In genomic region chr10:64206409-64206808, GRCh38 we compare ENCODE assay signal across 24 cellular contexts.
"Had no signal": no experiment of that assay in that cellular context is flagged by ENCODE, and none has a peak within 500 bp of the region (broad histone marks: within the 10 kb centered on the region; RNA-seq: fewer than 3 reads in every experiment).

No MANE protein-coding gene starts in this region.

- H3K27ac ChIP-seq: HL-60, RWPE1, SJCRH30 had no signal

- H3K9ac ChIP-seq: SK-N-SH had no signal

- FAIRE-seq: HTR-8/SVneo, RCC 7860 had no signal

- H3K27me3 ChIP-seq: SJCRH30 had no signal

- H3K36me3 ChIP-seq: SJCRH30 had no signal

- DNase-seq: KBM-7, MV-4-11, NCI-H1048, NCI-H1105, NCI-H1417, NCI-H1436 treated with DMSO at 0.1 percent for 48 hours, NCI-H1694, NCI-H187 treated with DMSO at 0.1 percent for 48 hours, NCI-H2081 treated with DMSO at 0.1 percent for 48 hours, NCI-H2171, NCI-H226, NCI-H446, NCI-H510A, NCI-H524 treated with DMSO at 0.1 percent for 48 hours, NCI-H69, NCI-H774, SHP77 treated with DMSO at 0.1 percent for 48 hours, SJCRH30, SK-N-SH, SW 1271 had no signal

- H3K9me3 ChIP-seq: SJCRH30, SK-N-SH had no signal

- H3K4me2 ChIP-seq: SK-N-SH had no signal

- H3K4me3 ChIP-seq: SJCRH30 had no signal
